12 cellular contexts compared by ENCODE assay signal in the genomic region with DNA sequence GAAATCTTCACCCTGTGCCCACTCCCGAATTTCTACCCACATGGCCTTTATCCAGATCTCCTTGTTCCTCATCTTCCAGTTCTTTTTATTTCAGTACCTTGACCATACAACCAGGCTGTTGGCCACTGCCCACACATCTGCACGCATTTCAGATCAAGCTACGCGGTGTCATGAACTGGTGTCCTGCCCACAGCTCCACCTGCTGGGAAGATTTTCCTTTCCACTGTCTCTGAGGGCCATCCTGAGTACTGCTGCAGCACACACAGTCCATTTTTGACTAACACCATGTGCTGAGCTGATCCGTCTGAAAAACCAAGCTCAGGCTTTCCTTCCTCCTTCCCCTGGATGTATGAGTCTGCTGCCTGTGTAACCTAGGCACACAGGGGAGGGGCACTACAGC.
DNase-seq lines count a peak whose midpoint lies in the region; ATAC-seq and TF ChIP-seq lines count a peak whose summit lies in the region.
"Had no signal": no experiment of that assay in that cellular context is flagged by ENCODE, and none has a peak within 500 bp of the region (broad histone marks: within the 10 kb centered on the region; RNA-seq: fewer than 3 reads in every experiment).

No MANE protein-coding gene starts in this region.

- no peaks in the 10 kb centered on the region for H3K4me1 ChIP-seq in neuronal stem cell (ENCODE audit: control insufficient read depth in 2 of 2, insufficient read depth in 1 of 2, low read depth in 1 of 2, low read length in 2 of 2)

- no CpG with 5 or more reads among the region's 5 CpGs for whole genome bisulfite sequencing in neuronal stem cell (ENCODE audit: extremely low coverage in 2 of 2, insufficient read length in 2 of 2, insufficient replicate concordance in 1 of 2), 2 donors

- H2BK5ac ChIP-seq in neuronal stem cell (ENCODE audit: low read length) = no peak overlapping the region

- no peak overlapping the region for H2BK120ac ChIP-seq in neuronal stem cell (ENCODE audit: low read depth, low read length)

- H2BK15ac ChIP-seq in neuronal stem cell (ENCODE audit: low read length) = no peak overlapping the region

- peaks cover 7% of the 10 kb centered on the region for H3K79me1 ChIP-seq in neuronal stem cell (ENCODE audit: low read depth, low read length)

- H3K23ac ChIP-seq in neuronal stem cell (ENCODE audit: low read depth, low read length, poor library complexity) = no peak overlapping the region

- H4K91ac ChIP-seq in neuronal stem cell (ENCODE audit: low read depth, low read length, poor library complexity) = no peak overlapping the region

- no peak overlapping the region for H4K8ac ChIP-seq in neuronal stem cell (ENCODE audit: low read depth, low read length)

- H3K4ac ChIP-seq in neuronal stem cell (ENCODE audit: low read length) = no peak overlapping the region

- intact Hi-C loops in left colon (cut with DNase I, micrococcal nuclease) = no loop called here

- no peak overlapping the region for H2BK12ac ChIP-seq in neuronal stem cell (ENCODE audit: low read length)

- no peak overlapping the region for H3K14ac ChIP-seq in neuronal stem cell (ENCODE audit: low read length)

- H3K4me2 ChIP-seq in neuronal stem cell (ENCODE audit: insufficient read depth, low read length, poor library complexity, severe bottlenecking) = no peak overlapping the region

- H2AK5ac ChIP-seq in neuronal stem cell (ENCODE audit: low read depth, low read length) = no peak overlapping the region

- H3K9me3 ChIP-seq in AG04450 (ENCODE audit: control insufficient read depth, insufficient read depth, low read length) = peaks cover 5% of the 10 kb centered on the region; the same call in 1 of the 2 replicates
- peaks cover 6% of the 10 kb centered on the region for H3K9me3 ChIP-seq in WERI-Rb-1 (ENCODE audit: severe bottlenecking)
- peaks cover 14 to 19% of the 10 kb centered on the region in 2 donors for H3K9me3 ChIP-seq in neuronal stem cell (replicated peaks in 1 of 2; ENCODE audit: control insufficient read depth in 2 of 2, insufficient read depth in 1 of 2, low read depth in 1 of 2, low read length in 2 of 2)

- H2AFZ ChIP-seq in neuronal stem cell (ENCODE audit: low read length) = no peak overlapping the region

- CTCF ChIA-PET in AG04450 (lab: Charles Lee) = interaction anchor here (0.6 to 1.9 kb wide), 6 partner anchors 15 to 445 kb away, joined by 3 to 6 read pairs (median 4); no protein-coding TSS in a partner anchor

- POLR2A ChIA-PET in AG04450 (lab: Yijun Ruan, JAX) = no interaction called here

- peak; percentile 76 for ATAC-seq in left colon

- H3K9ac ChIP-seq in neuronal stem cell (ENCODE audit: low read depth, low read length, poor library complexity) = no peak overlapping the region

- in situ Hi-C loops in KBM-7 (cut with MboI; ENCODE audit: low pct_unique_long_range_greater_than_20kb, low sequenced_read_pairs) = no loop called here

- TF ChIP-seq CTCF in AG04450 (IDR thresholded peaks at IDR 0.05; ENCODE audit: low read depth, low read length) (0 out of 2 replicates have a peak, but pooled peaks have one; percentile 6), GM12873 (IDR thresholded peaks at IDR 0.05; ENCODE audit: insufficient read depth, low read depth, low read length, missing control alignments) (peak; percentile 13), WERI-Rb-1 (IDR thresholded peaks at IDR 0.05; ENCODE audit: low read depth, low read length) (peak; percentile 76)

- H3K27me3 ChIP-seq in AG04450 (ENCODE audit: control insufficient read depth, insufficient read depth, low read length) = no peaks in the 10 kb centered on the region
- H3K27me3 ChIP-seq in WERI-Rb-1 (ENCODE audit: insufficient read depth, low read depth, severe bottlenecking) = no peaks in the 10 kb centered on the region
- H3K27me3 ChIP-seq in neuronal stem cell (ENCODE audit: control insufficient read depth in 3 of 3, insufficient read depth in 3 of 3, low read depth in 1 of 3, low read length in 3 of 3) = no peaks in the 10 kb centered on the region

- no peak overlapping the region for H3K27ac ChIP-seq in AG04450 (ENCODE audit: low read depth, low read length)
- no peak overlapping the region for H3K27ac ChIP-seq in WERI-Rb-1
- no peak overlapping the region for H3K27ac ChIP-seq in neuronal stem cell (replicated peaks; ENCODE audit: low read length)

- H3K36me3 ChIP-seq in WERI-Rb-1 = peaks cover 32% of the 10 kb centered on the region
- H3K36me3 ChIP-seq in neuronal stem cell (replicated peaks in 1 of 2; ENCODE audit: control insufficient read depth in 2 of 2, insufficient read depth in 2 of 2, low read length in 2 of 2) = peaks cover 5 to 23% of the 10 kb centered on the region in 2 donors

- DNase-seq in AG04450 (ENCODE audit: low read depth, low spot score) (no peak), WERI-Rb-1 (peak; percentile 65), left colon (peak in 1 of 2 donors; percentile 18), neuronal stem cell (ENCODE audit: low spot score) (no peak), KBM-7 (no peak)
- DNase-seq in activated naive CD4-positive, alpha-beta T cell treated with Interleukin-2 at 50 U/mL for 16 hours = no peak
- no peak for DNase-seq in effector CD4-positive, alpha-beta T cell
- DNase-seq: activated CD8-positive, alpha-beta memory T cell treated with anti-CD3 and anti-CD28 coated beads, Interleukin-2, amount 50 U/mL, for 4 hours; effector CD8-positive, alpha-beta T cell; NCI-H2107; stimulated activated CD4-positive, alpha-beta T cell treated with anti-CD3 and anti-CD28 coated beads, Interleukin-1b, Interleukin-23, amount 100 ng/mL, for 48 hours had no signal

- no peak overlapping the region for H3K18ac ChIP-seq in neuronal stem cell (ENCODE audit: low read length)

- no peak overlapping the region for H3K4me3 ChIP-seq in AG04450 (ENCODE audit: low read depth, low read length)
- no peak overlapping the region for H3K4me3 ChIP-seq in WERI-Rb-1 (ENCODE audit: low read depth, low read length)
- no peak overlapping the region for H3K4me3 ChIP-seq in neuronal stem cell (ENCODE audit: low read length in 2 of 2)

Comparison
In these comparisons a context has a peak if more than half of its experiments do, and no peak if none do; other contexts are left out.
1. CTCF ChIP-seq: peak in every context shown above with its lines; median percentile 76 in WERI-Rb-1; 13 in GM12873; 6 in AG04450.